1 cellular context compared by ENCODE assay signal in the genomic region with DNA sequence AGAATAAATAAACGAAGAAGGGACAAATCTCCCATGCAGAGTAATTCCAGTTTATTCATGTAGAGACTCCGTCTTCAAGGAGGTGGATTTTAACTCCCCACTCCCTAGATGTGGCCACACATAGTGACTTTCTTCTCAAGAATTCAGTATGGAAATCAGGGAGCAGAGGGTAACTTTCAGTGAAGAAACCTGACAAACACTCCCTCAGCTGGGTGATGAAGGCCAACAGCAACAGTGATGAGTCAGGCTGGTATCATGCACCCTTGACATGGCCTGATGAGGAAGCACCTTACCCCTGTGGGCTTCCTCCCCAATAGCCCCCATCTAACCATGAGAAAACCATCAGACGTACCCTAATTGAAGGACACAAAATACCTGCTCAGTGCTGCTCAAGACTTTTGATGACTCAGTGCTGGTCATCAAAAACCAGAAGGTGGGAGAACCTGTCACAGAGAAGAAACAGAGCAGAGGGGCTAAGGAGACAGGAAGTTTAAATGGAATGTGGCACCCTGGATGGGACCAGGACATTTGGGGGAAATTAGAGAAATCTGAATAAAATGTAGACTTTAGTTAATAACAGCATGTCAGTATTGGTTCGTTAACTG.
TF ChIP-seq lines count a peak whose summit lies in the region.

No MANE protein-coding gene starts in this region.

TF ChIP-seq in K562, 482 proteins besides CTCF, POLR2A, EP300 and RAD21 (continued from another document):
- TF ChIP-seq, protein P1, sequence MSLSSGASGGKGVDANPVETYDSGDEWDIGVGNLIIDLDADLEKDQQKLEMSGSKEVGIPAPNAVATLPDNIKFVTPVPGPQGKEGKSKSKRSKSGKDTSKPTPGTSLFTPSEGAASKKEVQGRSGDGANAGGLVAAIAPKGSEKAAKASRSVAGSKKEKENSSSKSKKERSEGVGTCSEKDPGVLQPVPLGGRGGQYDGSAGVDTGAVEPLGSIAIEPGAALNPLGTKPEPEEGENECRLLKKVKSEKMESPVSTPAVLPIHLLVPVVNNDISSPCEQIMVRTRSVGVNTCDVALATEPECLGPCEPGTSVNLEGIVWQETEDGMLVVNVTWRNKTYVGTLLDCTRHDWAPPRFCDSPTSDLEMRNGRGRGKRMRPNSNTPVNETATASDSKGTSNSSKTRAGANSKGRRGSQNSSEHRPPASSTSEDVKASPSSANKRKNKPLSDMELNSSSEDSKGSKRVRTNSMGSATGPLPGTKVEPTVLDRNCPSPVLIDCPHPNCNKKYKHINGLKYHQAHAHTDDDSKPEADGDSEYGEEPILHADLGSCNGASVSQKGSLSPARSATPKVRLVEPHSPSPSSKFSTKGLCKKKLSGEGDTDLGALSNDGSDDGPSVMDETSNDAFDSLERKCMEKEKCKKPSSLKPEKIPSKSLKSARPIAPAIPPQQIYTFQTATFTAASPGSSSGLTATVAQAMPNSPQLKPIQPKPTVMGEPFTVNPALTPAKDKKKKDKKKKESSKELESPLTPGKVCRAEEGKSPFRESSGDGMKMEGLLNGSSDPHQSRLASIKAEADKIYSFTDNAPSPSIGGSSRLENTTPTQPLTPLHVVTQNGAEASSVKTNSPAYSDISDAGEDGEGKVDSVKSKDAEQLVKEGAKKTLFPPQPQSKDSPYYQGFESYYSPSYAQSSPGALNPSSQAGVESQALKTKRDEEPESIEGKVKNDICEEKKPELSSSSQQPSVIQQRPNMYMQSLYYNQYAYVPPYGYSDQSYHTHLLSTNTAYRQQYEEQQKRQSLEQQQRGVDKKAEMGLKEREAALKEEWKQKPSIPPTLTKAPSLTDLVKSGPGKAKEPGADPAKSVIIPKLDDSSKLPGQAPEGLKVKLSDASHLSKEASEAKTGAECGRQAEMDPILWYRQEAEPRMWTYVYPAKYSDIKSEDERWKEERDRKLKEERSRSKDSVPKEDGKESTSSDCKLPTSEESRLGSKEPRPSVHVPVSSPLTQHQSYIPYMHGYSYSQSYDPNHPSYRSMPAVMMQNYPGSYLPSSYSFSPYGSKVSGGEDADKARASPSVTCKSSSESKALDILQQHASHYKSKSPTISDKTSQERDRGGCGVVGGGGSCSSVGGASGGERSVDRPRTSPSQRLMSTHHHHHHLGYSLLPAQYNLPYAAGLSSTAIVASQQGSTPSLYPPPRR (CRISPR knock-in tag; IDR thresholded peaks at IDR 0.05; ENCODE audit: borderline replicate concordance): no peak
- TF ChIP-seq, protein P2, sequence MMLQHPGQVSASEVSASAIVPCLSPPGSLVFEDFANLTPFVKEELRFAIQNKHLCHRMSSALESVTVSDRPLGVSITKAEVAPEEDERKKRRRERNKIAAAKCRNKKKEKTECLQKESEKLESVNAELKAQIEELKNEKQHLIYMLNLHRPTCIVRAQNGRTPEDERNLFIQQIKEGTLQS (IDR thresholded peaks at IDR 0.05): peak; percentile 82
- TF ChIP-seq, protein P2 (CRISPR knock-in tag; conservative IDR thresholded peaks at IDR 0.05): no peak
- TF ChIP-seq, protein P3, sequence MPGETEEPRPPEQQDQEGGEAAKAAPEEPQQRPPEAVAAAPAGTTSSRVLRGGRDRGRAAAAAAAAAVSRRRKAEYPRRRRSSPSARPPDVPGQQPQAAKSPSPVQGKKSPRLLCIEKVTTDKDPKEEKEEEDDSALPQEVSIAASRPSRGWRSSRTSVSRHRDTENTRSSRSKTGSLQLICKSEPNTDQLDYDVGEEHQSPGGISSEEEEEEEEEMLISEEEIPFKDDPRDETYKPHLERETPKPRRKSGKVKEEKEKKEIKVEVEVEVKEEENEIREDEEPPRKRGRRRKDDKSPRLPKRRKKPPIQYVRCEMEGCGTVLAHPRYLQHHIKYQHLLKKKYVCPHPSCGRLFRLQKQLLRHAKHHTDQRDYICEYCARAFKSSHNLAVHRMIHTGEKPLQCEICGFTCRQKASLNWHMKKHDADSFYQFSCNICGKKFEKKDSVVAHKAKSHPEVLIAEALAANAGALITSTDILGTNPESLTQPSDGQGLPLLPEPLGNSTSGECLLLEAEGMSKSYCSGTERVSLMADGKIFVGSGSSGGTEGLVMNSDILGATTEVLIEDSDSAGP (CRISPR knock-in tag; IDR thresholded peaks at IDR 0.05): no peak
- TF ChIP-seq, protein P4, sequence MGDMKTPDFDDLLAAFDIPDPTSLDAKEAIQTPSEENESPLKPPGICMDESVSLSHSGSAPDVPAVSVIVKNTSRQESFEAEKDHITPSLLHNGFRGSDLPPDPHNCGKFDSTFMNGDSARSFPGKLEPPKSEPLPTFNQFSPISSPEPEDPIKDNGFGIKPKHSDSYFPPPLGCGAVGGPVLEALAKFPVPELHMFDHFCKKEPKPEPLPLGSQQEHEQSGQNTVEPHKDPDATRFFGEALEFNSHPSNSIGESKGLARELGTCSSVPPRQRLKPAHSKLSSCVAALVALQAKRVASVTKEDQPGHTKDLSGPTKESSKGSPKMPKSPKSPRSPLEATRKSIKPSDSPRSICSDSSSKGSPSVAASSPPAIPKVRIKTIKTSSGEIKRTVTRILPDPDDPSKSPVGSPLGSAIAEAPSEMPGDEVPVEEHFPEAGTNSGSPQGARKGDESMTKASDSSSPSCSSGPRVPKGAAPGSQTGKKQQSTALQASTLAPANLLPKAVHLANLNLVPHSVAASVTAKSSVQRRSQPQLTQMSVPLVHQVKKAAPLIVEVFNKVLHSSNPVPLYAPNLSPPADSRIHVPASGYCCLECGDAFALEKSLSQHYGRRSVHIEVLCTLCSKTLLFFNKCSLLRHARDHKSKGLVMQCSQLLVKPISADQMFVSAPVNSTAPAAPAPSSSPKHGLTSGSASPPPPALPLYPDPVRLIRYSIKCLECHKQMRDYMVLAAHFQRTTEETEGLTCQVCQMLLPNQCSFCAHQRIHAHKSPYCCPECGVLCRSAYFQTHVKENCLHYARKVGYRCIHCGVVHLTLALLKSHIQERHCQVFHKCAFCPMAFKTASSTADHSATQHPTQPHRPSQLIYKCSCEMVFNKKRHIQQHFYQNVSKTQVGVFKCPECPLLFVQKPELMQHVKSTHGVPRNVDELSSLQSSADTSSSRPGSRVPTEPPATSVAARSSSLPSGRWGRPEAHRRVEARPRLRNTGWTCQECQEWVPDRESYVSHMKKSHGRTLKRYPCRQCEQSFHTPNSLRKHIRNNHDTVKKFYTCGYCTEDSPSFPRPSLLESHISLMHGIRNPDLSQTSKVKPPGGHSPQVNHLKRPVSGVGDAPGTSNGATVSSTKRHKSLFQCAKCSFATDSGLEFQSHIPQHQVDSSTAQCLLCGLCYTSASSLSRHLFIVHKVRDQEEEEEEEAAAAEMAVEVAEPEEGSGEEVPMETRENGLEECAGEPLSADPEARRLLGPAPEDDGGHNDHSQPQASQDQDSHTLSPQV (IDR thresholded peaks at IDR 0.05): 0 out of 2 replicates have a peak, but pooled peaks have one; percentile 35
- TF ChIP-seq JUND (IDR thresholded peaks at IDR 0.05; ENCODE audit: borderline replicate concordance, low read depth, low read length): peak; percentile 43; the same call in 1 of the 2 replicates
- TF ChIP-seq JUND (tag; IDR thresholded peaks at IDR 0.05; ENCODE audit: borderline replicate concordance, low read depth, low read length): no peak
- peak; percentile 79 for TF ChIP-seq FOSL1 (tag; conservative IDR thresholded peaks at IDR 0.05)
- TF ChIP-seq CEBPG (CRISPR knock-in tag; IDR thresholded peaks at IDR 0.05): no peak
- peak in 1 of 2 experiments; percentile 84; a peak in 2 of 4 replicates for TF ChIP-seq CEBPG (tag; conservative IDR thresholded peaks at IDR 0.05 in 1 of 2, IDR thresholded peaks at IDR 0.05 in 1 of 2)
- TF ChIP-seq, protein P5, sequence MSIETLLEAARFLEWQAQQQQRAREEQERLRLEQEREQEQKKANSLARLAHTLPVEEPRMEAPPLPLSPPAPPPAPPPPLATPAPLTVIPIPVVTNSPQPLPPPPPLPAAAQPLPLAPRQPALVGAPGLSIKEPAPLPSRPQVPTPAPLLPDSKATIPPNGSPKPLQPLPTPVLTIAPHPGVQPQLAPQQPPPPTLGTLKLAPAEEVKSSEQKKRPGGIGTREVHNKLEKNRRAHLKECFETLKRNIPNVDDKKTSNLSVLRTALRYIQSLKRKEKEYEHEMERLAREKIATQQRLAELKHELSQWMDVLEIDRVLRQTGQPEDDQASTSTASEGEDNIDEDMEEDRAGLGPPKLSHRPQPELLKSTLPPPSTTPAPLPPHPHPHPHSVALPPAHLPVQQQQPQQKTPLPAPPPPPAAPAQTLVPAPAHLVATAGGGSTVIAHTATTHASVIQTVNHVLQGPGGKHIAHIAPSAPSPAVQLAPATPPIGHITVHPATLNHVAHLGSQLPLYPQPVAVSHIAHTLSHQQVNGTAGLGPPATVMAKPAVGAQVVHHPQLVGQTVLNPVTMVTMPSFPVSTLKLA (conservative IDR thresholded peaks at IDR 0.05): no peak
- peak; percentile 56; the same call in 1 of the 2 replicates for TF ChIP-seq JUN (IDR thresholded peaks at IDR 0.05; ENCODE audit: borderline replicate concordance, low read depth, low read length)
- no peak for TF ChIP-seq JUN (CRISPR knock-in tag; IDR thresholded peaks at IDR 0.05; ENCODE audit: borderline replicate concordance)
- no peak for TF ChIP-seq MYNN (IDR thresholded peaks at IDR 0.05)
- TF ChIP-seq MYNN (CRISPR knock-in tag; IDR thresholded peaks at IDR 0.05): no peak
